Comparison of ENCODE assay signal across 1 cellular context in genomic region chr4:83771113-83771705, GRCh38.
TF ChIP-seq lines count a peak whose summit lies in the region.

No MANE protein-coding gene starts in this region.

TF ChIP-seq in WTC11, 78 proteins besides CTCF, POLR2A, EP300 and RAD21 (continued from another document):
- no peak for TF ChIP-seq E2F5 (CRISPR knock-in tag; IDR thresholded peaks at IDR 0.05)
- no peak for TF ChIP-seq CDX4 (CRISPR knock-in tag; IDR thresholded peaks at IDR 0.05; ENCODE audit: borderline replicate concordance)
- TF ChIP-seq OVOL2 (CRISPR knock-in tag; IDR thresholded peaks at IDR 0.05; ENCODE audit: borderline replicate concordance), result no peak
